In genomic region chr2:170929686-170930050, GRCh38 we compare ENCODE assay signal across 8 cellular contexts. TPM values are rescaled to one million over a fixed set of nuclear protein-coding genes. Genes with fewer than 3 reads are reported as not detected.
DNase-seq lines count a peak whose midpoint lies in the region; ATAC-seq and TF ChIP-seq lines count a peak whose summit lies in the region.

No MANE protein-coding gene starts in this region.

- H3K27ac Mint-ChIP-seq in activated CD4-positive, alpha-beta T cell treated with anti-CD3 and anti-CD28 coated beads for 36 hours = peak overlapping the region; percentile 95

- peaks cover under 1% of the 10 kb centered on the region for H3K9me3 Mint-ChIP-seq in activated CD4-positive, alpha-beta T cell treated with anti-CD3 and anti-CD28 coated beads for 36 hours (ENCODE audit: low read depth)

- peak; percentile 64 for DNase-seq in activated CD4-positive, alpha-beta T cell treated with anti-CD3 and anti-CD28 coated beads for 36 hours
- no peak for DNase-seq in activated CD4-positive, alpha-beta T cell treated with anti-CD3 and anti-CD28 coated beads for 1 hour
- DNase-seq in RKO (ENCODE audit: low spot score) = peak; percentile 49
- DNase-seq in adrenal gland = peak; percentile 59 to 82 (median 72)
- no peak for DNase-seq in right atrium auricular region (ENCODE audit: low spot score)
- DNase-seq in psoas muscle = peak; percentile 47 to 70

- intact Hi-C loops in activated CD4-positive, alpha-beta T cell treated with anti-CD3 and anti-CD28 coated beads for 36 hours (cut with DNase I, micrococcal nuclease) = loop anchor here (1.0 to 10.0 kb wide), 21 partner anchors 43 to 1627 kb away; partner anchors contain the start of genes DCAF17 (in 2 of the 2), ERICH2 (in 2 of the 2), CFAP210 (in 1 of the 2) and DLX2 (in 1 of the 2)
- intact Hi-C loops in adrenal gland (cut with DNase I) (no loop called here), psoas muscle (cut with DNase I) (loop anchor here in 1 of 2 donors (2.0 to 5.0 kb wide), 2 partner anchors 228 to 487 kb away; no protein-coding TSS in a partner anchor)

- H3K27ac ChIP-seq in adrenal gland (peak overlapping the region; percentile 64 to 96 (median 95)), right atrium auricular region (peak overlapping the region; percentile 93 to 99), psoas muscle (peak overlapping the region; percentile 98)

- H3K9me3 ChIP-seq in adrenal gland (replicated peaks in 1 of 3) = no peaks in the 10 kb centered on the region
- H3K9me3 ChIP-seq in right atrium auricular region = no peaks in the 10 kb centered on the region
- no peaks in the 10 kb centered on the region for H3K9me3 ChIP-seq in psoas muscle

- POLR2A ChIA-PET in activated CD4-positive, alpha-beta T cell treated with anti-CD3 and anti-CD28 coated beads for 36 hours (lab: Charles Lee) = interaction anchor here (0.6 to 2.7 kb wide), 4 partner anchors 16 to 503 kb away, joined by 3 to 17 read pairs (median 3); partner anchors contain the start of genes DCAF17 and METTL8

- H3K36me3 Mint-ChIP-seq in activated CD4-positive, alpha-beta T cell treated with anti-CD3 and anti-CD28 coated beads for 36 hours (ENCODE audit: low read depth) = peaks cover 24% of the 10 kb centered on the region

- H3K4me3 ChIP-seq in adrenal gland = peak overlapping the region; percentile 26 to 97 (median 66)
- H3K4me3 ChIP-seq in right atrium auricular region = peak overlapping the region; percentile 86 to 99
- H3K4me3 ChIP-seq in psoas muscle = peak overlapping the region; percentile 94

- CTCF ChIA-PET in activated CD4-positive, alpha-beta T cell treated with anti-CD3 and anti-CD28 coated beads for 36 hours (lab: Charles Lee) = interaction anchor here (0.5 to 3.1 kb wide), 29 partner anchors 9 to 845 kb away, joined by 3 to 16 read pairs (median 4); partner anchors contain the start of genes DCAF17 and METTL8

- H3K27me3 ChIP-seq in adrenal gland = no peaks in the 10 kb centered on the region
- no peaks in the 10 kb centered on the region for H3K27me3 ChIP-seq in right atrium auricular region
- H3K27me3 ChIP-seq in psoas muscle (ENCODE audit: insufficient read depth in 3 of 3, low read length in 2 of 3) = no peaks in the 10 kb centered on the region

- peak overlapping the region; percentile 96 for H3K4me3 Mint-ChIP-seq in activated CD4-positive, alpha-beta T cell treated with anti-CD3 and anti-CD28 coated beads for 36 hours

- TF ChIP-seq POLR2A in adrenal gland (IDR thresholded peaks at IDR 0.05) = no peak

- peaks cover 41% of the 10 kb centered on the region for H3K4me1 Mint-ChIP-seq in activated CD4-positive, alpha-beta T cell treated with anti-CD3 and anti-CD28 coated beads for 36 hours

- no peaks in the 10 kb centered on the region for H3K27me3 Mint-ChIP-seq in activated CD4-positive, alpha-beta T cell treated with anti-CD3 and anti-CD28 coated beads for 36 hours

- no peak for ATAC-seq in activated CD4-positive, alpha-beta T cell treated with anti-CD3 and anti-CD28 coated beads for 36 hours
- ATAC-seq in HG03097 (IDR thresholded peaks at IDR 0.05; ENCODE audit: low FRiP score, unreplicated experiment) (peak; percentile 14), psoas muscle (peak; percentile 18 to 61 (median 43)), GM18858 (IDR thresholded peaks at IDR 0.05; ENCODE audit: unreplicated experiment) (no peak)

- TF ChIP-seq CTCF in adrenal gland (IDR thresholded peaks at IDR 0.05) (no peak), right atrium auricular region (IDR thresholded peaks at IDR 0.05) (no peak), psoas muscle (IDR thresholded peaks at IDR 0.05) (no peak)

- WGBS in adrenal gland, 4 donors = 0 to 1% (median 0%) methylated on average over 20 to 21 of the region's 21 CpGs
- WGBS in psoas muscle, 3 donors = 0 to 1% (median 1%) methylated on average over 19 to 21 of the region's 21 CpGs

- H3K4me1 ChIP-seq in adrenal gland (replicated peaks in 1 of 2) = peaks cover 16 to 33% of the 10 kb centered on the region in 2 donors
- peaks cover 0 to 45% of the 10 kb centered on the region in 2 donors for H3K4me1 ChIP-seq in right atrium auricular region
- H3K4me1 ChIP-seq in psoas muscle = peaks cover 35% of the 10 kb centered on the region

- no peaks in the 10 kb centered on the region for H3K36me3 ChIP-seq in adrenal gland (replicated peaks in 1 of 2)
- no peaks in the 10 kb centered on the region for H3K36me3 ChIP-seq in right atrium auricular region
- H3K36me3 ChIP-seq in psoas muscle (ENCODE audit: insufficient read depth in 1 of 2, low read depth in 1 of 2) = peaks cover 0 to 3% of the 10 kb centered on the region in 2 donors

RNA-seq across cellular contexts. Expression of gene GORASP2, which starts 0.6 kb away (rescaled TPM):
- 10 to 100 TPM; 66.5 to 69.8 TPM for total RNA-seq in activated CD4-positive, alpha-beta T cell treated with anti-CD3 and anti-CD28 coated beads for 36 hours
- total RNA-seq in adrenal gland (100 to 1,000 TPM in 2 of 8 donors, 10 to 100 TPM in 6; 72.2 to 138 (median 89.0) TPM), right atrium auricular region (10 to 100 TPM; 58.4 to 69.0 TPM), psoas muscle (10 to 100 TPM; 46.6 to 64.4 (median 53.2) TPM)
- polyA plus RNA-seq in adrenal gland (100 to 1,000 TPM in 1 of 3 donors, 10 to 100 TPM in 2; 25.6 to 201 (median 30.2) TPM), psoas muscle (10 to 100 TPM; 37.8 to 76.9 (median 48.2) TPM)

Comparison
In these comparisons a context has a peak if more than half of its experiments do, and no peak if none do; other contexts are left out.
1. DNase-seq: peak in activated CD4-positive, alpha-beta T cell treated with anti-CD3 and anti-CD28 coated beads for 36 hours (single experiment), RKO (single experiment), adrenal gland (7 of 7) and psoas muscle (2 of 2); none in activated CD4-positive, alpha-beta T cell treated with anti-CD3 and anti-CD28 coated beads for 1 hour (single experiment) and right atrium auricular region (single experiment).
2. ATAC-seq: peak in HG03097 (single experiment) and psoas muscle (4 of 4); none in activated CD4-positive, alpha-beta T cell treated with anti-CD3 and anti-CD28 coated beads for 36 hours (single experiment) and GM18858 (single experiment).
3. intact Hi-C loops: an anchor here in activated CD4-positive, alpha-beta T cell treated with anti-CD3 and anti-CD28 coated beads for 36 hours (1.0 to 10.0 kb wide); none called in adrenal gland.
4. Peak in every context shown above with its lines, with median percentiles within 50 percentile points of each other: H3K27ac ChIP-seq and H3K4me3 ChIP-seq.